Comparison of ENCODE assay signal across 14 cellular contexts in genomic region chr6:12331951-12332749, GRCh38. TPM values are rescaled to one million over a fixed set of nuclear protein-coding genes. Genes with fewer than 3 reads are reported as not detected.
DNase-seq lines count a peak whose midpoint lies in the region; ATAC-seq, FAIRE-seq and TF ChIP-seq lines count a peak whose summit lies in the region.
"Had no signal": no experiment of that assay in that cellular context is flagged by ENCODE, and none has a peak within 500 bp of the region (broad histone marks: within the 10 kb centered on the region; RNA-seq: fewer than 3 reads in every experiment).

No MANE protein-coding gene starts in this region.

- POLR2A ChIA-PET in GM12878 (lab: Charles Lee), result interaction anchor here (0.6 to 4.7 kb wide), 10 partner anchors 12 to 1380 kb away, joined by 3 to 23 read pairs (median 4); partner anchors contain the start of gene RANBP9

- H3K4me3 ChIP-seq in GM12878 (no peak overlapping the region), transverse colon (no peak overlapping the region), esophagus squamous epithelium (no peak overlapping the region)

- no peak for FAIRE-seq in GM12878 (lab: Jason Lieb, UNC)
- FAIRE-seq: endometrium had no signal

- intact Hi-C loops in GM12878 (cut with micrococcal nuclease; ENCODE audit: unreplicated experiment) (loop anchor here (2.0 kb wide), 1 partner anchor 37 kb away; no protein-coding TSS in a partner anchor), left colon (cut with DNase I, micrococcal nuclease) (no loop called here), transverse colon (cut with DNase I; ENCODE audit: low total_unique reads) (no loop called here), esophagus squamous epithelium (cut with DNase I) (no loop called here)

- in situ Hi-C loops in GM12878 (cut with MboI) (no loop called here), transverse colon (cut with MboI; ENCODE audit: low pct_ligation_motif_present in 1 of 4, low pct_unique_long_range_greater_than_20kb in 1 of 4, low sequenced_read_pairs in 3 of 4) (no loop called here)

- DNase-seq in SIG-M5 treated with dmso at 0.1 percent for 504 hours (lab: John Stamatoyannopoulos, UW; ENCODE audit: unreplicated experiment) (peak; percentile 69), SIG-M5 (lab: John Stamatoyannopoulos, UW) (no peak), GM12878 (ENCODE audit: low read depth, low spot score) (no peak), left colon (peak; percentile 38 to 72), transverse colon (peak; percentile 58), AG20443 (ENCODE audit: low spot score) (no peak), esophagus squamous epithelium (lab: John Stamatoyannopoulos, UW) (no peak)
- DNase-seq: activated T-cell treated with anti-CD3 and anti-CD28 coated beads, Interleukin-2, amount 50 U/mL, for 24 hours; naive B cell; NCI-H1092; NCI-H524; SHP77 treated with DMSO at 0.1 percent for 48 hours had no signal

- BruUV-seq in GM12878 (replicated peaks; lab: Mats Ljungman, UMichigan), result no TSS peak

- TF ChIP-seq RAD21 in GM12878 (IDR thresholded peaks at IDR 0.05; ENCODE audit: insufficient read depth, low read depth, low read length), result no peak

- H2AFZ ChIP-seq in GM12878 (ENCODE audit: control insufficient read depth, low read depth, low read length), result no peak overlapping the region

- H3K27me3 ChIP-seq in GM12878 (replicated peaks in 1 of 2; ENCODE audit: control insufficient read depth in 2 of 2, insufficient read depth in 2 of 2, low read length in 1 of 2), result no peaks in the 10 kb centered on the region
- no peaks in the 10 kb centered on the region for H3K27me3 ChIP-seq in transverse colon
- H3K27me3 ChIP-seq in esophagus squamous epithelium, result no peaks in the 10 kb centered on the region

- no peaks in the 10 kb centered on the region for H3K79me2 ChIP-seq in GM12878 (ENCODE audit: control insufficient read depth, insufficient read depth, low read length)

- RAD21 ChIA-PET in GM12878 (lab: Charles Lee; ENCODE audit: unreplicated experiment), result interaction anchor here (1.2 to 8.0 kb wide), 9 partner anchors 24 to 271 kb away, joined by 3 to 152 read pairs (median 15); partner anchors contain the start of gene EDN1

- H3K9me3 ChIP-seq in GM12878 (replicated peaks; ENCODE audit: control insufficient read depth, insufficient read depth, low read length) (no peaks in the 10 kb centered on the region; the same call in 2 of the 3 replicates), transverse colon (no peaks in the 10 kb centered on the region), esophagus squamous epithelium (no peaks in the 10 kb centered on the region)

- SMC1A ChIA-PET in GM12878 (lab: Charles Lee; ENCODE audit: uncharacterized antibody, unreplicated experiment), result interaction anchor here (1.0 to 8.6 kb wide), 13 partner anchors 11 to 273 kb away, joined by 3 to 270 read pairs (median 11); partner anchors contain the start of gene EDN1

- WGBS in GM12878 (ENCODE audit: insufficient coverage, insufficient replicate concordance, low lambda C conversion rate, missing lambda C conversion rate), result 82% methylated on average over 8 of the region's 8 CpGs
- 18 to 48% methylated on average over 2 to 8 of the region's 8 CpGs for WGBS in transverse colon (ENCODE audit: low coverage in 1 of 2), 2 donors
- 71 to 80% methylated on average over 6 to 8 of the region's 8 CpGs for WGBS in esophagus squamous epithelium, 2 donors

- no peak for TF ChIP-seq CTCF in GM12878 (IDR thresholded peaks at IDR 0.05 in 2 of 3, conservative IDR thresholded peaks at IDR 0.05 in 1 of 3; ENCODE audit: control insufficient read depth in 2 of 3, extremely low read depth in 1 of 3, insufficient read depth in 1 of 3, low read depth in 3 of 3, low read length in 3 of 3)
- TF ChIP-seq CTCF in transverse colon (IDR thresholded peaks at IDR 0.05), result no peak
- TF ChIP-seq CTCF in esophagus squamous epithelium (IDR thresholded peaks at IDR 0.05), result no peak

- H3K9ac ChIP-seq in GM12878 (ENCODE audit: control insufficient read depth, insufficient read depth, low read length), result no peak overlapping the region

- H3K27ac ChIP-seq in GM12878 (ENCODE audit: control insufficient read depth, insufficient read depth) (no peak overlapping the region), transverse colon (peak overlapping the region; percentile 78 to 85 (median 84)), esophagus squamous epithelium (no peak overlapping the region)

- H3K36me3 ChIP-seq in GM12878 (ENCODE audit: control insufficient read depth in 2 of 2, insufficient read depth in 2 of 2, low read length in 1 of 2) (no peaks in the 10 kb centered on the region), transverse colon (no peaks in the 10 kb centered on the region), esophagus squamous epithelium (no peaks in the 10 kb centered on the region)

- H3K4me2 ChIP-seq in GM12878 (ENCODE audit: control insufficient read depth, insufficient read depth), result no peak overlapping the region

- TF ChIP-seq POLR2A in GM12878 (IDR thresholded peaks at IDR 0.05; ENCODE audit: low read depth, low read length) (no peak), transverse colon (IDR thresholded peaks at IDR 0.05) (no peak), esophagus squamous epithelium (IDR thresholded peaks at IDR 0.05) (no peak)

- TF ChIP-seq EP300 in GM12878 (IDR thresholded peaks at IDR 0.05; ENCODE audit: borderline replicate concordance in 1 of 2, control insufficient read depth in 1 of 2, low read depth in 2 of 2, low read length in 2 of 2) (no peak), transverse colon (IDR thresholded peaks at IDR 0.05; ENCODE audit: low read depth) (no peak)

- no peaks in the 10 kb centered on the region for H4K20me1 ChIP-seq in GM12878 (ENCODE audit: control insufficient read depth, insufficient read depth)

- CTCF ChIA-PET in GM12878 (lab: Yijun Ruan, JAX), result interaction anchor here (0.7 to 4.8 kb wide), 13 partner anchors 7 to 270 kb away, joined by 3 to 81 read pairs (median 5); no protein-coding TSS in a partner anchor

- peaks cover 21% of the 10 kb centered on the region for H3K4me1 ChIP-seq in GM12878 (ENCODE audit: control insufficient read depth, insufficient read depth, low read length)
- peaks cover 4 to 40% (median 25%) of the 10 kb centered on the region in 4 donors for H3K4me1 ChIP-seq in transverse colon
- H3K4me1 ChIP-seq in esophagus squamous epithelium, result peaks cover 0 to 24% (median 3%) of the 10 kb centered on the region in 3 donors

- ATAC-seq in GM12878 (no peak), left colon (peak; percentile 85), HG02938 (IDR thresholded peaks at IDR 0.05; ENCODE audit: unreplicated experiment) (no peak)

TF ChIP-seq in GM12878, 131 proteins besides CTCF, POLR2A, EP300 and RAD21:
- peak; percentile 17; the same call in 1 of the 2 replicates for TF ChIP-seq SPI1 (IDR thresholded peaks at IDR 0.05; ENCODE audit: borderline replicate concordance, insufficient read depth, low read depth, low read length)
- TF ChIP-seq TCF7 (IDR thresholded peaks at IDR 0.05; ENCODE audit: borderline replicate concordance), result no peak

RNA-seq across cellular contexts. Expression of gene EDN1, which starts 42.0 kb away (rescaled TPM):
- 2.9 and 3.6 TPM in 2 replicates for total RNA-seq in GM12878 (2013; cell fraction: nucleolus; rRNA removed)
- total RNA-seq in GM12878 (2014; rRNA removed) (2.3 and 3.7 TPM in 2 replicates), GM12878 (2014; rRNA removed; fragmentation: Illumina TruSeq; extraction: Trizol) (4.1 and 4.2 TPM in 2 replicates), GM12878 (2021) (3.0 and 3.5 TPM in 2 replicates), left colon (10 to 100 TPM; 16.8 to 24.8 TPM), transverse colon (10 to 100 TPM in 2 of 4 donors, 1 to 10 TPM in 2; 3.6 to 23.2 (median 14.2) TPM), esophagus squamous epithelium (10 to 100 TPM in 1 of 4 donors, 1 to 10 TPM in 3; 3.0 to 11.8 (median 5.9) TPM)
- 0.96 TPM for polyA plus RNA-seq in GM12878 (2011; ENCODE audit: low read depth)
- polyA plus RNA-seq in GM12878 (2011; rRNA removed) (6.6 and 9.6 TPM in 2 replicates), GM12878 (2014; fragmentation: Illumina TruSeq; extraction: Trizol) (4.9 and 5.3 TPM in 2 replicates), GM12878 (2014; fragmentation: Nextera tagmentation; extraction: Ambion mirVana) (1 to 10 TPM; 2.0 to 2.5 TPM), GM12878 (2014; rRNA removed) (2.5 and 2.6 TPM in 2 replicates), GM12878 (2016; fragmentation: Nextera tagmentation; extraction: Ambion mirVana) (1 to 10 TPM; 2.9 to 3.4 TPM)
- polyA plus RNA-seq in GM12878 (2011; cell fraction: cytosol; rRNA removed), result 4.1 and 5.9 TPM in 2 replicates
- polyA plus RNA-seq in GM12878 (2011; cell fraction: nucleus; rRNA removed), result 9.2 and 10.0 TPM in 2 replicates
- 1.3 and 1.5 TPM in 2 replicates for polyA plus RNA-seq in GM12878 (2012)
- 4.6 and 6.6 TPM in 2 replicates for polyA minus RNA-seq in GM12878 (2011; rRNA and poly(A)+ RNA removed)
- 2.3 and 4.1 TPM in 2 replicates for polyA minus RNA-seq in GM12878 (2011; cell fraction: cytosol; rRNA and poly(A)+ RNA removed)
- polyA minus RNA-seq in GM12878 (2011; cell fraction: nucleus; rRNA and poly(A)+ RNA removed), result 3.9 and 5.5 TPM in 2 replicates

Comparison
In these comparisons a context has a peak if more than half of its experiments do, and no peak if none do; other contexts are left out.
1. DNase-seq: peak in SIG-M5 treated with dmso at 0.1 percent for 504 hours (single experiment), left colon (2 of 2) and transverse colon (single experiment); none in SIG-M5 (single experiment), GM12878 (single experiment), AG20443 (single experiment) and esophagus squamous epithelium (single experiment).
2. H3K27ac ChIP-seq: peak in transverse colon (4 of 4); none in GM12878 (single experiment) and esophagus squamous epithelium (0 of 4).